In genomic region chr12:110211639-110212536, GRCh38 we compare ENCODE assay signal across 8 cellular contexts.
DNase-seq lines count a peak whose midpoint lies in the region; ATAC-seq, FAIRE-seq and TF ChIP-seq lines count a peak whose summit lies in the region.
"Not testable (repeated sequence)": the region's sequence is repeated elsewhere in the genome, so short reads cannot be mapped to it uniquely, and the experiment has no call there.

No MANE protein-coding gene starts in this region.

- POLR2A ChIA-PET in AG04449 (lab: Yijun Ruan, JAX): interaction anchor here (0.7 to 1.3 kb wide), 7 partner anchors 9 to 104 kb away, joined by 3 to 8 read pairs (median 4); no protein-coding TSS in a partner anchor

- H3K9me3 ChIP-seq in skeletal muscle satellite cell (replicated peaks; ENCODE audit: low read length): not testable (repeated sequence)

- in situ Hi-C loops in astrocyte of the cerebellum (cut with HindIII; ENCODE audit: low sequenced_read_pairs): loop anchor here (5.0 kb wide), 1 partner anchor 55 kb away; no protein-coding TSS in a partner anchor

- peak; percentile 82 for DNase-seq in AG04449 (ENCODE audit: low read depth, low spot score)
- DNase-seq in GM03348 (ENCODE audit: low spot score): peak; percentile 73
- DNase-seq in RCC 7860 (ENCODE audit: low spot score): peak; percentile 48
- peak; percentile 45 for DNase-seq in astrocyte of the cerebellum (ENCODE audit: low read depth)
- peak; percentile 81 for DNase-seq in epithelial cell of esophagus (ENCODE audit: low read depth)
- DNase-seq in glomerular visceral epithelial cell (ENCODE audit: extremely low spot score): peak; percentile 13

- FAIRE-seq in RCC 7860 (lab: Jason Lieb, UNC): peak; percentile 53

- peaks cover 18% of the 10 kb centered on the region for H3K4me1 ChIP-seq in skeletal muscle satellite cell (ENCODE audit: control insufficient read depth, insufficient read depth, low read length)

- peak; percentile 53 for ATAC-seq in HG03175 (IDR thresholded peaks at IDR 0.05; ENCODE audit: unreplicated experiment)

- H3K9ac ChIP-seq in skeletal muscle satellite cell (ENCODE audit: low read depth, low read length): peak overlapping the region; percentile 41

- H3K4me3 ChIP-seq in AG04449 (ENCODE audit: low read depth, low read length); astrocyte of the cerebellum (ENCODE audit: low read depth, low read length); epithelial cell of esophagus (ENCODE audit: low read length); skeletal muscle satellite cell (ENCODE audit: low read length): not testable (repeated sequence)

- CTCF ChIA-PET in AG04449 (lab: Yijun Ruan, JAX): interaction anchor here (1.3 kb wide), 1 partner anchor 110 kb away, joined by 4 read pairs; no protein-coding TSS in a partner anchor

- not testable (repeated sequence) for H3K27me3 ChIP-seq in skeletal muscle satellite cell (ENCODE audit: control insufficient read depth, insufficient read depth, low read length)

- not testable (repeated sequence) for TF ChIP-seq CTCF in AG04449 (IDR thresholded peaks at IDR 0.05; ENCODE audit: insufficient read depth, low read length, missing control alignments); astrocyte of the cerebellum (IDR thresholded peaks at IDR 0.05; ENCODE audit: low read depth, low read length, missing control alignments); epithelial cell of esophagus (IDR thresholded peaks at IDR 0.05; ENCODE audit: insufficient read depth, low read depth, low read length, missing control alignments)

- peak overlapping the region; percentile 60 for H3K4me2 ChIP-seq in skeletal muscle satellite cell (ENCODE audit: low read length)

- H3K36me3 ChIP-seq in skeletal muscle satellite cell (ENCODE audit: insufficient read depth, low read length): not testable (repeated sequence)

Comparison
In these comparisons a context has a peak if more than half of its experiments do, and no peak if none do; other contexts are left out.
1. DNase-seq: peak in every context shown above with its lines; median percentile 82 in AG04449; 81 in epithelial cell of esophagus; 73 in GM03348; 48 in RCC 7860; 45 in astrocyte of the cerebellum; 13 in glomerular visceral epithelial cell.